Comparison of ENCODE assay signal across 8 cellular contexts in the genomic region with DNA sequence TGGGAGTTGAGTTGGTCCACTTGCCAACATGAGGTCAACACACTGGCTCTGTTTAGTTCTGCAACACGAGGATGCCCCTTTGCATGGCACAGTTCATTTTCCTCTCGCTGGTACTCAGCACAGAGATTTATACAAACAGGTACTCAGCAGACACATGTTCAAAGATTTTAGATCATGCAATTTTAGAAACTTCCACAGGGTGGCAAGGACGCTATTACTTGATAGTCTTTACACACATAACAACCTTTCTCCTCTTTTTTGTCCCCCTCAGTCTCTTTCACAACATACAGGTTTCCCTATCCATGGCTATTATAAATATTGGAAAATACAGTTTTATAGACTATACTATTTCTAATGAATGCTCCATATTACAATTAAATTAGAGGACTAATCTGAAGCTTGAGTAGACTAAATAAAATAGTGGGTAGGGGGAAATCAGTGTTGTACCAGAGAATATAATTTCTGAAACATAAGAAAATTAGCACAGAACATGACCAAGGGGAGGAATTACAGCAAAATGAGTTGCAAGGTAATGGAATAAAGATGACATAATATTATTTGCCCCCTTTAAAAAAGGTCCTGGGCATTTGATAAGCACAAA.
A peak's percentile ranks its signal among the peaks of the same experiment; 100 is the strongest.
DNase-seq lines count a peak whose midpoint lies in the region; ATAC-seq and TF ChIP-seq lines count a peak whose summit lies in the region.

No MANE protein-coding gene starts in this region.

- H2AK5ac ChIP-seq in IMR-90 (ENCODE audit: low read depth, low read length) = no peak overlapping the region

- H4K20me1 ChIP-seq in IMR-90 (ENCODE audit: insufficient read depth, low read length) = no peaks in the 10 kb centered on the region
- no peaks in the 10 kb centered on the region for H4K20me1 ChIP-seq in PC-3 (ENCODE audit: low read length)

- H3K36me3 Mint-ChIP-seq in stimulated activated naive B cell treated with anti-CD40 and anti-IgM and Interleukin-4, amounts not matched to agents 10 μg/mL and 1 μg/mL and 100 μg/mL, for 72 hours = no peaks in the 10 kb centered on the region

- H2AFZ ChIP-seq in IMR-90 (replicated peaks; ENCODE audit: low read length, poor library complexity) = no peak overlapping the region
- H2AFZ ChIP-seq in PC-3 (ENCODE audit: low read length) = no peak overlapping the region

- no peak overlapping the region for H2BK20ac ChIP-seq in IMR-90 (ENCODE audit: low read depth, low read length)

- H2BK120ac ChIP-seq in IMR-90 (ENCODE audit: low read depth, low read length) = no peak overlapping the region

- H3K4me1 Mint-ChIP-seq in stimulated activated naive B cell treated with anti-CD40 and anti-IgM and Interleukin-4, amounts not matched to agents 10 μg/mL and 1 μg/mL and 100 μg/mL, for 72 hours = no peaks in the 10 kb centered on the region

- H3K9me2 ChIP-seq in PC-3 (replicated peaks; ENCODE audit: low read length) = no peaks in the 10 kb centered on the region

- no peak overlapping the region for H3K4me3 ChIP-seq in IMR-90 (ENCODE audit: insufficient read depth, low read depth, low read length)
- H3K4me3 ChIP-seq in PC-3 (ENCODE audit: low read length) = no peak overlapping the region
- H3K4me3 ChIP-seq in fibroblast of pulmonary artery (replicated peaks; ENCODE audit: low read depth, low read length) = no peak overlapping the region

- no peak overlapping the region for H3K4me2 ChIP-seq in IMR-90 (ENCODE audit: low read depth, low read length)
- no peak overlapping the region for H3K4me2 ChIP-seq in PC-3 (ENCODE audit: low read length)

- H2BK15ac ChIP-seq in IMR-90 (ENCODE audit: low read depth, low read length) = no peak overlapping the region

- no peak overlapping the region for H3K56ac ChIP-seq in IMR-90 (ENCODE audit: extremely low read depth, insufficient read depth, low read length)

- H3F3A ChIP-seq in PC-3 (ENCODE audit: low read length, unreplicated experiment) = no peaks in the 10 kb centered on the region

- no peaks in the 10 kb centered on the region for H3K4me1 ChIP-seq in IMR-90 (ENCODE audit: control insufficient read depth, insufficient read depth, low read length)
- no peaks in the 10 kb centered on the region; the same call in 1 of the 2 replicates for H3K4me1 ChIP-seq in PC-3 (ENCODE audit: insufficient read depth, low read length)

- H4K5ac ChIP-seq in IMR-90 (ENCODE audit: low read depth, low read length) = no peak overlapping the region

- H3K4me3 Mint-ChIP-seq in stimulated activated naive B cell treated with anti-CD40 and anti-IgM and Interleukin-4, amounts not matched to agents 10 μg/mL and 1 μg/mL and 100 μg/mL, for 72 hours = no peak overlapping the region

- H3K14ac ChIP-seq in IMR-90 (replicated peaks; ENCODE audit: low read depth, low read length) = no peak overlapping the region

- H3K18ac ChIP-seq in IMR-90 (ENCODE audit: low read depth, low read length) = no peak overlapping the region

- dilution Hi-C loops in IMR-90 (cut with HindIII; ENCODE audit: low sequenced_read_pairs, unreplicated experiment) = no loop called here

- H4K8ac ChIP-seq in IMR-90 (ENCODE audit: low read depth in 2 of 2, low read length in 2 of 2) = no peak overlapping the region

- in situ Hi-C loops in IMR-90 (cut with MboI; ENCODE audit: low sequenced_read_pairs) = no loop called here

- no peak overlapping the region for H2BK5ac ChIP-seq in IMR-90 (ENCODE audit: low read depth, low read length, poor library complexity, severe bottlenecking)

- POLR2A ChIA-PET in IMR-90 (lab: Charles Lee; ENCODE audit: unreplicated experiment) (no interaction called here), PC-3 (lab: Charles Lee; ENCODE audit: unreplicated experiment) (no interaction called here)

- no peak overlapping the region for H3K23ac ChIP-seq in IMR-90 (ENCODE audit: low read depth, low read length)

- H3K9ac ChIP-seq in IMR-90 (ENCODE audit: low read depth, low read length) = no peak overlapping the region
- H3K9ac ChIP-seq in PC-3 (ENCODE audit: low read length) = no peak overlapping the region

- H3K79me1 ChIP-seq in IMR-90 (ENCODE audit: low read depth in 1 of 2, low read length in 2 of 2) = no peaks in the 10 kb centered on the region

- no peak for TF ChIP-seq POLR2A in IMR-90 (IDR thresholded peaks at IDR 0.05; ENCODE audit: low read depth, low read length)

- no peaks in the 10 kb centered on the region for H3K36me3 ChIP-seq in IMR-90 (ENCODE audit: control insufficient read depth, insufficient read depth, low read length)
- H3K36me3 ChIP-seq in PC-3 (ENCODE audit: low read depth, low read length) = no peaks in the 10 kb centered on the region

- H3K9me3 Mint-ChIP-seq in stimulated activated naive B cell treated with anti-CD40 and anti-IgM and Interleukin-4, amounts not matched to agents 10 μg/mL and 1 μg/mL and 100 μg/mL, for 72 hours = peaks cover 3% of the 10 kb centered on the region in 2 donors

- intact Hi-C loops in IMR-90 (cut with micrococcal nuclease) = loop anchor here (10.0 kb wide), 1 partner anchor 619 kb away; no protein-coding TSS in a partner anchor
- intact Hi-C loops in PC-3 (cut with micrococcal nuclease) = no loop called here

- BruUV-seq in IMR-90 (replicated peaks; lab: Mats Ljungman, UMichigan) (no TSS peak), PC-3 (replicated peaks; lab: Mats Ljungman, UMichigan) (no TSS peak)

- H3K27me3 Mint-ChIP-seq in stimulated activated naive B cell treated with anti-CD40 and anti-IgM and Interleukin-4, amounts not matched to agents 10 μg/mL and 1 μg/mL and 100 μg/mL, for 72 hours = no peaks in the 10 kb centered on the region

- ATAC-seq in IMR-90 (ENCODE audit: low read depth) (peak; percentile 67; the same call in 1 of the 2 replicates), PC-3 (peak; percentile 56; the same call in 1 of the 2 replicates), HG03571 (IDR thresholded peaks at IDR 0.05; ENCODE audit: unreplicated experiment) (no peak)
- no peak for ATAC-seq in stimulated activated naive B cell treated with anti-CD40 and anti-IgM and Interleukin-4, amounts not matched to agents 10 μg/mL and 1 μg/mL and 100 μg/mL, for 72 hours (replicated peaks)

- H3K9me1 ChIP-seq in IMR-90 (ENCODE audit: insufficient read depth, low read length) = no peaks in the 10 kb centered on the region

- peaks cover 2% of the 10 kb centered on the region for H3K27me3 ChIP-seq in IMR-90 (ENCODE audit: control insufficient read depth, insufficient read depth, low read length)
- peaks cover 44% of the 10 kb centered on the region; the same call in 1 of the 2 replicates for H3K27me3 ChIP-seq in PC-3 (ENCODE audit: low read length)

- CTCF ChIA-PET in IMR-90 (lab: Yijun Ruan, JAX) = interaction anchor here (0.7 kb wide), 1 partner anchor 1310 kb away, joined by 3 read pairs; no protein-coding TSS in a partner anchor
- CTCF ChIA-PET in PC-3 (lab: Charles Lee) = no interaction called here

- H2AK9ac ChIP-seq in IMR-90 (replicated peaks; ENCODE audit: low read depth, low read length, poor library complexity) = no peak overlapping the region

- H3K4ac ChIP-seq in IMR-90 (ENCODE audit: low read depth, low read length) = no peak overlapping the region

- no peak overlapping the region for H3K27ac Mint-ChIP-seq in stimulated activated naive B cell treated with anti-CD40 and anti-IgM and Interleukin-4, amounts not matched to agents 10 μg/mL and 1 μg/mL and 100 μg/mL, for 72 hours

- H3K79me2 ChIP-seq in PC-3 (ENCODE audit: low read length) = no peaks in the 10 kb centered on the region

- DNase-seq in IMR-90 (peak; percentile 22), PC-3 (peak; percentile 67), fibroblast of pulmonary artery (ENCODE audit: low read depth) (peak; percentile 31), NCI-H1048 (lab: John Stamatoyannopoulos, UW) (no peak)
- DNase-seq in stimulated activated naive B cell treated with anti-CD40 and anti-IgM and Interleukin-4, amounts not matched to agents 10 μg/mL and 1 μg/mL and 100 μg/mL, for 72 hours = no peak
- DNase-seq in activated CD4-positive, alpha-beta T cell treated with anti-CD3 and anti-CD28 coated beads for 1 hour = no peak

- peak; percentile 36 for TF ChIP-seq CTCF in 22Rv1 (IDR thresholded peaks at IDR 0.05)
- peak; percentile 40 for TF ChIP-seq CTCF in IMR-90 (conservative IDR thresholded peaks at IDR 0.05; ENCODE audit: low read depth, low read length)
- TF ChIP-seq CTCF in PC-3 (conservative IDR thresholded peaks at IDR 0.05; ENCODE audit: low read depth, low read length) = peak; percentile 65
- peak; percentile 32 for TF ChIP-seq CTCF in fibroblast of pulmonary artery (IDR thresholded peaks at IDR 0.05; ENCODE audit: low read length, missing control alignments)

- H3K27ac ChIP-seq in 22Rv1 (no peak overlapping the region), IMR-90 (ENCODE audit: insufficient read depth, low read length) (no peak overlapping the region), PC-3 (ENCODE audit: low read length) (no peak overlapping the region)

- WGBS in IMR-90 (ENCODE audit: extremely low coverage in 2 of 2, insufficient read length in 1 of 2), 2 experiments = no CpG with 5 or more reads among the region's 3 CpGs

- TF ChIP-seq RAD21 in IMR-90 (IDR thresholded peaks at IDR 0.05; ENCODE audit: low read length) = peak; percentile 38

- no peak overlapping the region for H4K91ac ChIP-seq in IMR-90 (ENCODE audit: insufficient read depth, low read depth, low read length)

- no peaks in the 10 kb centered on the region for H3K9me3 ChIP-seq in IMR-90 (ENCODE audit: control insufficient read depth, insufficient read depth, low read length)
- no peaks in the 10 kb centered on the region for H3K9me3 ChIP-seq in PC-3 (ENCODE audit: low read length)

TF ChIP-seq in IMR-90, 13 proteins besides CTCF, POLR2A, EP300 and RAD21 (continues in another document):
- TF ChIP-seq USF2 (IDR thresholded peaks at IDR 0.05; ENCODE audit: low read depth, low read length) (no peak), MAFK (IDR thresholded peaks at IDR 0.05; ENCODE audit: low read depth, low read length) (no peak), NFE2L2 (IDR thresholded peaks at IDR 0.05; ENCODE audit: low read depth, low read length) (no peak), CHD1 (IDR thresholded peaks at IDR 0.05; ENCODE audit: low read depth, low read length) (no peak), FOS (IDR thresholded peaks at IDR 0.05; ENCODE audit: low read depth, low read length) (no peak), SMC3 (IDR thresholded peaks at IDR 0.05; ENCODE audit: low read depth, low read length) (peak; percentile 20; the same call in 1 of the 2 replicates), MAZ (IDR thresholded peaks at IDR 0.05; ENCODE audit: borderline replicate concordance, low read depth, low read length) (no peak)

Comparison
In these comparisons a context has a peak if more than half of its experiments do, and no peak if none do; other contexts are left out.
1. ATAC-seq: peak in IMR-90 (single experiment) and PC-3 (single experiment); none in stimulated activated naive B cell treated with anti-CD40 and anti-IgM and Interleukin-4, amounts not matched to agents 10 μg/mL and 1 μg/mL and 100 μg/mL, for 72 hours (0 of 2) and HG03571 (single experiment).
2. DNase-seq: peak in IMR-90 (single experiment), PC-3 (single experiment) and fibroblast of pulmonary artery (single experiment); none in stimulated activated naive B cell treated with anti-CD40 and anti-IgM and Interleukin-4, amounts not matched to agents 10 μg/mL and 1 μg/mL and 100 μg/mL, for 72 hours (single experiment), NCI-H1048 (single experiment) and activated CD4-positive, alpha-beta T cell treated with anti-CD3 and anti-CD28 coated beads for 1 hour (single experiment).
3. Peak in every context shown above with its lines, with median percentiles within 50 percentile points of each other: CTCF ChIP-seq.